ENCODE assay signal across 10 cellular contexts in the genomic region with DNA sequence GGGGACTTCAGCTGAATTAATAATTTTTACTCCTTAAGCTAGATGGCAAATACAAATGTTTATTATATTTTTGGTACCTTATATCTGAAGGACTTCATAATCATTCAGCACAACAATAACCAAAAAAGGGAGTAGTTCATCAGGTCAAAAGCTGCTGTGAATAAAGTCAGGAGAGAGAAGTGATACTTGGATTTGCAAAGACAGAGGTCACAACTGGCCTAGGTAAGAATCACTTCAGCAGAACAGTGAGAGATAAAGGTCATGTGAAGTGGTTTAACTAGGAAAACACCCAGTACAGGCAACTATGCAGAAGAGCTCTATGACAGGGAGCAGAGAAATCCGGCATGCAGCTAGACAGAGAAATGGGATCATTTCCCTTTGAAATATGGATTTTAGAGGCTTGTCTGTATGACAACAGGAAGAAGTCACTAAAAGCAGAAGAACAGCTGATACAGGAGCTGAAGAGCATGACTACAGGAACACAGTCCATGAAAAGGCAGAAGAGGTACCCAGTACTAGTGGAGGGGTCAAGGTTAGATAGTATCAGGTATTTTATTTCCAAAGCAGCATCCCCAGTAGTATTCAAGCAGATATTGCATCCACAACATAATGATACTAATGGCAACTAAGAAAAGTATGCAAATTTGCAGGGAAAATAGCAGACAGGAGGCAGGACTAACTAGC.
DNase-seq lines count a peak whose midpoint lies in the region; ATAC-seq lines count a peak whose summit lies in the region.
"Had no signal": no experiment of that assay in that cellular context is flagged by ENCODE, and none has a peak within 500 bp of the region (broad histone marks: within the 10 kb centered on the region; RNA-seq: fewer than 3 reads in every experiment).

No MANE protein-coding gene starts in this region.

- H3K4me3 Mint-ChIP-seq in memory B cell = peak overlapping the region; percentile 35
- H3K4me3 Mint-ChIP-seq: mesothelial cell of epicardium had no signal

- peaks cover 17% of the 10 kb centered on the region for H3K36me3 Mint-ChIP-seq in memory B cell

- DNase-seq in memory B cell (ENCODE audit: low spot score in 2 of 2) (no peak), anterior cingulate cortex (lab: John Stamatoyannopoulos, UW) (no peak), cortex of kidney (lab: John Stamatoyannopoulos, UW) (no peak), GM19240 (ENCODE audit: insufficient read length, low spot score) (no peak)
- DNase-seq in activated effector memory CD4-positive, alpha-beta T cell treated with anti-CD3 and anti-CD28 coated beads, Interleukin-2, amount 50 U/mL, for 16 hours = no peak
- DNase-seq: NCI-H2081 had no signal

- ATAC-seq in GM18517 (IDR thresholded peaks at IDR 0.05; ENCODE audit: unreplicated experiment) (peak; percentile 58), GM21576 (IDR thresholded peaks at IDR 0.05; ENCODE audit: unreplicated experiment) (peak; percentile 68), HG03457 (IDR thresholded peaks at IDR 0.05; ENCODE audit: unreplicated experiment) (peak; percentile 52), memory B cell (ENCODE audit: low read depth) (peak; percentile 65)

- peaks cover 9% of the 10 kb centered on the region for H3K9me3 Mint-ChIP-seq in memory B cell

- no peaks in the 10 kb centered on the region for H3K27me3 Mint-ChIP-seq in memory B cell

- peaks cover 36% of the 10 kb centered on the region for H3K4me1 Mint-ChIP-seq in memory B cell
- H3K4me1 Mint-ChIP-seq: mesothelial cell of epicardium had no signal

- H3K27ac Mint-ChIP-seq in memory B cell = peak overlapping the region; percentile 77
- H3K27ac Mint-ChIP-seq: mesothelial cell of epicardium had no signal
